ENCODE assay signal across 15 cellular contexts in genomic region chr21:32597205-32597604, GRCh38. TPM values are rescaled to one million over a fixed set of nuclear protein-coding genes. Genes with fewer than 3 reads are reported as not detected.
DNase-seq lines count a peak whose midpoint lies in the region; ATAC-seq, FAIRE-seq and TF ChIP-seq lines count a peak whose summit lies in the region.
"Had no signal": no experiment of that assay in that cellular context is flagged by ENCODE, and none has a peak within 500 bp of the region (broad histone marks: within the 10 kb centered on the region; RNA-seq: fewer than 3 reads in every experiment).

No MANE protein-coding gene starts in this region.

- TF ChIP-seq CTCF in A549 (IDR thresholded peaks at IDR 0.05) (no peak), fibroblast of pulmonary artery (IDR thresholded peaks at IDR 0.05; ENCODE audit: low read length, missing control alignments) (no peak)

- TF ChIP-seq RAD21 in A549 (conservative IDR thresholded peaks at IDR 0.05 in 1 of 2, IDR thresholded peaks at IDR 0.05 in 1 of 2), result no peak

- no peak for TF ChIP-seq EP300 in A549 (IDR thresholded peaks at IDR 0.05)

- H3K4me3 ChIP-seq in A549 (no peak overlapping the region), fibroblast of pulmonary artery (replicated peaks; ENCODE audit: low read depth, low read length) (no peak overlapping the region)

- no peak overlapping the region for H3K27ac Mint-ChIP-seq in activated T-helper 1 cell treated with anti-CD3 and anti-CD28 coated beads, Interleukin-12 subunit alpha, Interleukin-12 subunit beta, Interleukin-2, Interleukin-4 antibody, amounts not matched to agents 30 ng/mL and 10 ng/mL and 1 ng/mL, durations not matched to agents 14 hours and 24 hours and 36 hours
- H3K27ac Mint-ChIP-seq: T-helper 1 cell treated with Interleukin-12 subunit alpha and Interleukin-12 subunit beta and Interleukin-4 antibody, amounts not matched to agents 30 μg/mL and 1 μg/mL, for 36 hours had no signal

- ATAC-seq in A549, result peak; percentile 65 to 88

- intact Hi-C loops in activated T-helper 1 cell treated with anti-CD3 and anti-CD28 coated beads, Interleukin-12 subunit alpha, Interleukin-12 subunit beta, Interleukin-2, Interleukin-4 antibody, amounts not matched to agents 30 ng/mL and 10 ng/mL and 1 ng/mL, durations not matched to agents 14 hours and 24 hours and 36 hours (cut with micrococcal nuclease), result no loop called here

- H3K9me3 Mint-ChIP-seq in activated T-helper 1 cell treated with anti-CD3 and anti-CD28 coated beads, Interleukin-12 subunit alpha, Interleukin-12 subunit beta, Interleukin-2, Interleukin-4 antibody, amounts not matched to agents 30 ng/mL and 10 ng/mL and 1 ng/mL, durations not matched to agents 14 hours and 24 hours and 36 hours, result no peaks in the 10 kb centered on the region
- H3K9me3 Mint-ChIP-seq: CD14-positive monocyte; central memory CD8-positive, alpha-beta T cell; T-helper 1 cell treated with Interleukin-12 subunit alpha and Interleukin-12 subunit beta and Interleukin-4 antibody, amounts not matched to agents 30 μg/mL and 1 μg/mL, for 36 hours had no signal

- peaks cover 1% of the 10 kb centered on the region for H3K36me3 Mint-ChIP-seq in activated T-helper 1 cell treated with anti-CD3 and anti-CD28 coated beads, Interleukin-12 subunit alpha, Interleukin-12 subunit beta, Interleukin-2, Interleukin-4 antibody, amounts not matched to agents 30 ng/mL and 10 ng/mL and 1 ng/mL, durations not matched to agents 14 hours and 24 hours and 36 hours (ENCODE audit: low read depth)

- H3K9me3 ChIP-seq in A549, result no peaks in the 10 kb centered on the region

- POLR2A ChIA-PET in A549 (lab: Yijun Ruan, JAX), result no interaction called here

- WGBS in A549 (ENCODE audit: missing lambda C conversion rate), result 3% methylated on average over 5 of the region's 6 CpGs

- H3K4me2 ChIP-seq in A549, result peak overlapping the region; percentile 24; the same call in 2 of the 3 replicates

- CTCF ChIA-PET in A549 (lab: Yijun Ruan, JAX), result interaction anchor here (5.1 kb wide), 1 partner anchor 193 kb away, joined by 100 read pairs; no protein-coding TSS in a partner anchor

- DNase-seq in A549 (ENCODE audit: low read depth in 1 of 2, low spot score in 1 of 2) (peak; percentile 12 to 56), GM04504 (ENCODE audit: low read depth) (peak; percentile 79), SW480 (ENCODE audit: low spot score) (peak; percentile 87), fibroblast of pulmonary artery (ENCODE audit: low read depth) (peak; percentile 86), SHP77 (lab: John Stamatoyannopoulos, UW) (no peak), GM19240 (ENCODE audit: insufficient read length, low spot score) (no peak)
- no peak for DNase-seq in activated T-helper 1 cell treated with anti-CD3 and anti-CD28 coated beads, Interleukin-12 subunit alpha, Interleukin-12 subunit beta, Interleukin-2, Interleukin-4 antibody, amounts not matched to agents 30 ng/mL and 10 ng/mL and 1 ng/mL, durations not matched to agents 14 hours and 24 hours and 36 hours (ENCODE audit: low spot score)
- DNase-seq in activated CD8-positive, alpha-beta memory T cell treated with anti-CD3 and anti-CD28 coated beads, Interleukin-2, amount 50 U/mL, for 4 hours, result no peak
- DNase-seq: hippocampal formation; NCI-H2171 treated with DMSO at 0.1 percent for 48 hours; stimulated activated CD4-positive, alpha-beta T cell treated with anti-CD3 and anti-CD28 coated beads, Interleukin-12 subunit alpha, Interleukin-12 subunit beta, amount 100 ng/mL, for 4 hours; stimulated activated naive CD4-positive, alpha-beta T cell treated with Interleukin-2 at 50 U/mL for 16 hours had no signal

- peak overlapping the region in 1 of 2 experiments; percentile 73; a peak in 3 of 6 replicates for H3K27ac ChIP-seq in A549

- no peak for TF ChIP-seq POLR2A in A549 (IDR thresholded peaks at IDR 0.05; ENCODE audit: low read length)

- H3K27me3 Mint-ChIP-seq in activated T-helper 1 cell treated with anti-CD3 and anti-CD28 coated beads, Interleukin-12 subunit alpha, Interleukin-12 subunit beta, Interleukin-2, Interleukin-4 antibody, amounts not matched to agents 30 ng/mL and 10 ng/mL and 1 ng/mL, durations not matched to agents 14 hours and 24 hours and 36 hours (ENCODE audit: insufficient read depth), result no peaks in the 10 kb centered on the region
- H3K27me3 Mint-ChIP-seq: central memory CD8-positive, alpha-beta T cell had no signal

- H3K4me3 Mint-ChIP-seq in activated T-helper 1 cell treated with anti-CD3 and anti-CD28 coated beads, Interleukin-12 subunit alpha, Interleukin-12 subunit beta, Interleukin-2, Interleukin-4 antibody, amounts not matched to agents 30 ng/mL and 10 ng/mL and 1 ng/mL, durations not matched to agents 14 hours and 24 hours and 36 hours, result no peak overlapping the region
- H3K4me3 Mint-ChIP-seq: CD14-positive monocyte; central memory CD8-positive, alpha-beta T cell; T-helper 1 cell treated with Interleukin-12 subunit alpha and Interleukin-12 subunit beta and Interleukin-4 antibody, amounts not matched to agents 30 μg/mL and 1 μg/mL, for 36 hours had no signal

- no peaks in the 10 kb centered on the region for H3K4me1 Mint-ChIP-seq in activated T-helper 1 cell treated with anti-CD3 and anti-CD28 coated beads, Interleukin-12 subunit alpha, Interleukin-12 subunit beta, Interleukin-2, Interleukin-4 antibody, amounts not matched to agents 30 ng/mL and 10 ng/mL and 1 ng/mL, durations not matched to agents 14 hours and 24 hours and 36 hours (ENCODE audit: low read depth)
- H3K4me1 Mint-ChIP-seq: CD14-positive monocyte; central memory CD8-positive, alpha-beta T cell had no signal

- peaks cover 14% of the 10 kb centered on the region; the same call in 2 of the 3 replicates for H3K4me1 ChIP-seq in A549

- FAIRE-seq in A549 (lab: Jason Lieb, UNC), result no peak

TF ChIP-seq in A549, 52 proteins besides CTCF, POLR2A, EP300 and RAD21 (continues in another document):
- TF ChIP-seq, protein P1, sequence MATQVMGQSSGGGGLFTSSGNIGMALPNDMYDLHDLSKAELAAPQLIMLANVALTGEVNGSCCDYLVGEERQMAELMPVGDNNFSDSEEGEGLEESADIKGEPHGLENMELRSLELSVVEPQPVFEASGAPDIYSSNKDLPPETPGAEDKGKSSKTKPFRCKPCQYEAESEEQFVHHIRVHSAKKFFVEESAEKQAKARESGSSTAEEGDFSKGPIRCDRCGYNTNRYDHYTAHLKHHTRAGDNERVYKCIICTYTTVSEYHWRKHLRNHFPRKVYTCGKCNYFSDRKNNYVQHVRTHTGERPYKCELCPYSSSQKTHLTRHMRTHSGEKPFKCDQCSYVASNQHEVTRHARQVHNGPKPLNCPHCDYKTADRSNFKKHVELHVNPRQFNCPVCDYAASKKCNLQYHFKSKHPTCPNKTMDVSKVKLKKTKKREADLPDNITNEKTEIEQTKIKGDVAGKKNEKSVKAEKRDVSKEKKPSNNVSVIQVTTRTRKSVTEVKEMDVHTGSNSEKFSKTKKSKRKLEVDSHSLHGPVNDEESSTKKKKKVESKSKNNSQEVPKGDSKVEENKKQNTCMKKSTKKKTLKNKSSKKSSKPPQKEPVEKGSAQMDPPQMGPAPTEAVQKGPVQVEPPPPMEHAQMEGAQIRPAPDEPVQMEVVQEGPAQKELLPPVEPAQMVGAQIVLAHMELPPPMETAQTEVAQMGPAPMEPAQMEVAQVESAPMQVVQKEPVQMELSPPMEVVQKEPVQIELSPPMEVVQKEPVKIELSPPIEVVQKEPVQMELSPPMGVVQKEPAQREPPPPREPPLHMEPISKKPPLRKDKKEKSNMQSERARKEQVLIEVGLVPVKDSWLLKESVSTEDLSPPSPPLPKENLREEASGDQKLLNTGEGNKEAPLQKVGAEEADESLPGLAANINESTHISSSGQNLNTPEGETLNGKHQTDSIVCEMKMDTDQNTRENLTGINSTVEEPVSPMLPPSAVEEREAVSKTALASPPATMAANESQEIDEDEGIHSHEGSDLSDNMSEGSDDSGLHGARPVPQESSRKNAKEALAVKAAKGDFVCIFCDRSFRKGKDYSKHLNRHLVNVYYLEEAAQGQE (IDR thresholded peaks at IDR 0.05), result no peak
- no peak for TF ChIP-seq ZNF302 (CRISPR knock-in tag; IDR thresholded peaks at IDR 0.05)
- no peak for TF ChIP-seq EHMT2 (IDR thresholded peaks at IDR 0.05; ENCODE audit: low read depth)
- TF ChIP-seq FOXS1 (CRISPR knock-in tag; IDR thresholded peaks at IDR 0.05), result no peak
- no peak for TF ChIP-seq SREBF2 (IDR thresholded peaks at IDR 0.05)
- TF ChIP-seq MAZ (IDR thresholded peaks at IDR 0.05; ENCODE audit: borderline replicate concordance, low read depth, low read length), result no peak
- TF ChIP-seq HES2 (IDR thresholded peaks at IDR 0.05), result no peak
- TF ChIP-seq FOSL2 (IDR thresholded peaks at IDR 0.05), result peak; percentile 63
- peak; percentile 47 for TF ChIP-seq FOSL2 (CRISPR knock-in tag; IDR thresholded peaks at IDR 0.05)

RNA-seq across cellular contexts. Expression of gene TCP10L, which starts 11.9 kb away (rescaled TPM):
- polyA plus RNA-seq in A549 (2011; rRNA removed) (1.2 TPM in 2 replicates), A549 (2017; fragmentation: RNase III; extraction: RNeasy Plus Mini Kit Qiagen cat#74134 plus additional on column Dnase treatment) (0.30 to 0.62 TPM (median 0.54 TPM) in 3 replicates)
- polyA plus RNA-seq in A549 (2012; cell fraction: cytosol; rRNA removed), result 0.24 and 0.25 TPM in 2 replicates
- polyA plus RNA-seq in A549 (2012; cell fraction: nucleus; rRNA removed), result 0.41 and 0.66 TPM in 2 replicates
- polyA minus RNA-seq in A549 (2011; rRNA and poly(A)+ RNA removed), result 0.63 and 0.91 TPM in 2 replicates
- 0.59 and 0.93 TPM in 2 replicates for total RNA-seq in activated T-helper 1 cell treated with anti-CD3 and anti-CD28 coated beads, Interleukin-12 subunit alpha, Interleukin-12 subunit beta, Interleukin-2, Interleukin-4 antibody, amounts not matched to agents 30 ng/mL and 10 ng/mL and 1 ng/mL, durations not matched to agents 14 hours and 24 hours and 36 hours

RNA-seq across cellular contexts. Expression of gene CFAP298, which starts 15.0 kb away (rescaled TPM):
- 22.2 and 35.6 TPM in 2 replicates for polyA plus RNA-seq in A549 (2011; rRNA removed)
- 19.1 and 20.1 TPM in 2 replicates for polyA plus RNA-seq in A549 (2012; cell fraction: cytosol; rRNA removed)
- 13.3 and 18.4 TPM in 2 replicates for polyA plus RNA-seq in A549 (2012; cell fraction: nucleus; rRNA removed)
- 39.3 to 42.3 TPM (median 41.8 TPM) in 3 replicates for polyA plus RNA-seq in A549 (2017; fragmentation: RNase III; extraction: RNeasy Plus Mini Kit Qiagen cat#74134 plus additional on column Dnase treatment)
- polyA minus RNA-seq in A549 (2011; rRNA and poly(A)+ RNA removed), result 4.3 and 5.8 TPM in 2 replicates
- 52.9 and 54.6 TPM in 2 replicates for total RNA-seq in activated T-helper 1 cell treated with anti-CD3 and anti-CD28 coated beads, Interleukin-12 subunit alpha, Interleukin-12 subunit beta, Interleukin-2, Interleukin-4 antibody, amounts not matched to agents 30 ng/mL and 10 ng/mL and 1 ng/mL, durations not matched to agents 14 hours and 24 hours and 36 hours

Comparison
In these comparisons a context has a peak if more than half of its experiments do, and no peak if none do; other contexts are left out.
1. DNase-seq: peak in A549 (2 of 2), GM04504 (single experiment), SW480 (single experiment) and fibroblast of pulmonary artery (single experiment); none in activated T-helper 1 cell treated with anti-CD3 and anti-CD28 coated beads, Interleukin-12 subunit alpha, Interleukin-12 subunit beta, Interleukin-2, Interleukin-4 antibody, amounts not matched to agents 30 ng/mL and 10 ng/mL and 1 ng/mL, durations not matched to agents 14 hours and 24 hours and 36 hours (single experiment), activated CD8-positive, alpha-beta memory T cell treated with anti-CD3 and anti-CD28 coated beads, Interleukin-2, amount 50 U/mL, for 4 hours (single experiment), SHP77 (0 of 2) and GM19240 (single experiment).